ENCODE assay signal across 1 cellular context in the genomic region with DNA sequence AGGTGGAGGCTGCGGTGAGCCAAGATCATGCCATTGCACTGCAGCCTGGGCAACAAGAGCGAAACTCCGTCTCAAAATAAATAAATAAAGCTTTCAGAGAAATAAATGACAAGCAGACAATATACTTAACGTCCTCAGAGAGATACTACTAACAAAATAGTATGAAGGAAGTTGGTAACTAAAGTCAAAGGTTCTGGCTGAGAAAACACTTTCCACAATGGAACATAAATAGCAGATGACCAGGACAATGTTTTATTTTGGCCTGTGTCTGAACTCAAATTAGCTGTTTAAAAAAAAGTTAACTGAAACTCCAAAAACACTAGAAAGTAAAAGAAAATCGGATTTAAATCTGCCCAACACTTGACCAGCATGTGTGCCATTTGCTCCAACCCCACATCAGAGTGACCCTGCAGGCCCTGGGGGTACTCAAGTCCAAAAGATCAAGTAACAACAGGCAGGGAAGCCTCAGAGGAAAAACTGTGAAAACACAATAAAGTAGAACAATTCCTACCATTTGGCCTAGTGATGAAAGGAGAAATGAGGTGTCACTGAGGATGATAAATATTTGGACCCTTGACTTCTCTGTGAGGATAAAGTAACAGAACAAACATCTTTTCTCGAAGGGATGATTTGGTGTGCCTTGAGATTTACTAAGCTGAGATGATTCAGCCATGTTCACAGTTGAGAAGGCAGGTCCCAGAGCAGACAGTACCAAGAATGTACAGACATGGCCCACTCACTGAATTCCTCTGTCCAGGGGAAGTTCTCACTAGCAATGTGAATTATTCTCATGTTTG.
TF ChIP-seq lines count a peak whose summit lies in the region.

No MANE protein-coding gene starts in this region.

TF ChIP-seq in GM23338, 12 proteins besides CTCF, POLR2A, EP300 and RAD21 (continued from another document):
- TF ChIP-seq, protein P1, sequence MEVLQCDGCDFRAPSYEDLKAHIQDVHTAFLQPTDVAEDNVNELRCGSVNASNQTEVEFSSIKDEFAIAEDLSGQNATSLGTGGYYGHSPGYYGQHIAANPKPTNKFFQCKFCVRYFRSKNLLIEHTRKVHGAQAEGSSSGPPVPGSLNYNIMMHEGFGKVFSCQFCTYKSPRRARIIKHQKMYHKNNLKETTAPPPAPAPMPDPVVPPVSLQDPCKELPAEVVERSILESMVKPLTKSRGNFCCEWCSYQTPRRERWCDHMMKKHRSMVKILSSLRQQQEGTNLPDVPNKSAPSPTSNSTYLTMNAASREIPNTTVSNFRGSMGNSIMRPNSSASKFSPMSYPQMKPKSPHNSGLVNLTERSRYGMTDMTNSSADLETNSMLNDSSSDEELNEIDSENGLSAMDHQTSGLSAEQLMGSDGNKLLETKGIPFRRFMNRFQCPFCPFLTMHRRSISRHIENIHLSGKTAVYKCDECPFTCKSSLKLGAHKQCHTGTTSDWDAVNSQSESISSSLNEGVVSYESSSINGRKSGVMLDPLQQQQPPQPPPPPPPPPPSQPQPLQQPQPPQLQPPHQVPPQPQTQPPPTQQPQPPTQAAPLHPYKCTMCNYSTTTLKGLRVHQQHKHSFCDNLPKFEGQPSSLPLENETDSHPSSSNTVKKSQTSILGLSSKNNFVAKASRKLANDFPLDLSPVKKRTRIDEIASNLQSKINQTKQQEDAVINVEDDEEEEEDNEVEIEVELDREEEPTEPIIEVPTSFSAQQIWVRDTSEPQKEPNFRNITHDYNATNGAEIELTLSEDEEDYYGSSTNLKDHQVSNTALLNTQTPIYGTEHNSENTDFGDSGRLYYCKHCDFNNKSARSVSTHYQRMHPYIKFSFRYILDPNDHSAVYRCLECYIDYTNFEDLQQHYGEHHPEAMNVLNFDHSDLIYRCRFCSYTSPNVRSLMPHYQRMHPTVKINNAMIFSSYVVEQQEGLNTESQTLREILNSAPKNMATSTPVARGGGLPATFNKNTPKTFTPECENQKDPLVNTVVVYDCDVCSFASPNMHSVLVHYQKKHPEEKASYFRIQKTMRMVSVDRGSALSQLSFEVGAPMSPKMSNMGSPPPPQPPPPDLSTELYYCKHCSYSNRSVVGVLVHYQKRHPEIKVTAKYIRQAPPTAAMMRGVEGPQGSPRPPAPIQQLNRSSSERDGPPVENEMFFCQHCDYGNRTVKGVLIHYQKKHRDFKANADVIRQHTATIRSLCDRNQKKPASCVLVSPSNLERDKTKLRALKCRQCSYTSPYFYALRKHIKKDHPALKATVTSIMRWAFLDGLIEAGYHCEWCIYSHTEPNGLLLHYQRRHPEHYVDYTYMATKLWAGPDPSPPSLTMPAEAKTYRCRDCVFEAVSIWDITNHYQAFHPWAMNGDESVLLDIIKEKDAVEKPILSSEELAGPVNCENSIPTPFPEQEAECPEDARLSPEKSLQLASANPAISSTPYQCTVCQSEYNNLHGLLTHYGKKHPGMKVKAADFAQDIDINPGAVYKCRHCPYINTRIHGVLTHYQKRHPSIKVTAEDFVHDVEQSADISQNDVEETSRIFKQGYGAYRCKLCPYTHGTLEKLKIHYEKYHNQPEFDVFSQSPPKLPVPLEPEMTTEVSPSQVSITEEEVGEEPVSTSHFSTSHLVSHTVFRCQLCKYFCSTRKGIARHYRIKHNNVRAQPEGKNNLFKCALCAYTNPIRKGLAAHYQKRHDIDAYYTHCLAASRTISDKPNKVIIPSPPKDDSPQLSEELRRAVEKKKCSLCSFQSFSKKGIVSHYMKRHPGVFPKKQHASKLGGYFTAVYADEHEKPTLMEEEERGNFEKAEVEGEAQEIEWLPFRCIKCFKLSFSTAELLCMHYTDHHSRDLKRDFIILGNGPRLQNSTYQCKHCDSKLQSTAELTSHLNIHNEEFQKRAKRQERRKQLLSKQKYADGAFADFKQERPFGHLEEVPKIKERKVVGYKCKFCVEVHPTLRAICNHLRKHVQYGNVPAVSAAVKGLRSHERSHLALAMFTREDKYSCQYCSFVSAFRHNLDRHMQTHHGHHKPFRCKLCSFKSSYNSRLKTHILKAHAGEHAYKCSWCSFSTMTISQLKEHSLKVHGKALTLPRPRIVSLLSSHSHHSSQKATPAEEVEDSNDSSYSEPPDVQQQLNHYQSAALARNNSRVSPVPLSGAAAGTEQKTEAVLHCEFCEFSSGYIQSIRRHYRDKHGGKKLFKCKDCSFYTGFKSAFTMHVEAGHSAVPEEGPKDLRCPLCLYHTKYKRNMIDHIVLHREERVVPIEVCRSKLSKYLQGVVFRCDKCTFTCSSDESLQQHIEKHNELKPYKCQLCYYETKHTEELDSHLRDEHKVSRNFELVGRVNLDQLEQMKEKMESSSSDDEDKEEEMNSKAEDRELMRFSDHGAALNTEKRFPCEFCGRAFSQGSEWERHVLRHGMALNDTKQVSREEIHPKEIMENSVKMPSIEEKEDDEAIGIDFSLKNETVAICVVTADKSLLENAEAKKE (CRISPR knock-in tag; IDR thresholded peaks at IDR 0.05): no peak
- TF ChIP-seq NANOG (IDR thresholded peaks at IDR 0.05; ENCODE audit: borderline replicate concordance): no peak
- TF ChIP-seq JUNB (IDR thresholded peaks at IDR 0.05; ENCODE audit: unreplicated experiment): no peak
- TF ChIP-seq ZNF331 (CRISPR knock-in tag; IDR thresholded peaks at IDR 0.05; ENCODE audit: low read depth): no peak
- no peak for TF ChIP-seq EZH2phosphoT487 (IDR thresholded peaks at IDR 0.05; ENCODE audit: unreplicated experiment)
- TF ChIP-seq CREB1 (CRISPR knock-in tag; IDR thresholded peaks at IDR 0.05; ENCODE audit: low read depth): no peak
- no peak for TF ChIP-seq EZH2 (IDR thresholded peaks at IDR 0.05; ENCODE audit: low read depth, unreplicated experiment)
- no peak for TF ChIP-seq STAT1 (IDR thresholded peaks at IDR 0.05; ENCODE audit: unreplicated experiment)
